ENCODE assay signal across 8 cellular contexts in the genomic region with DNA sequence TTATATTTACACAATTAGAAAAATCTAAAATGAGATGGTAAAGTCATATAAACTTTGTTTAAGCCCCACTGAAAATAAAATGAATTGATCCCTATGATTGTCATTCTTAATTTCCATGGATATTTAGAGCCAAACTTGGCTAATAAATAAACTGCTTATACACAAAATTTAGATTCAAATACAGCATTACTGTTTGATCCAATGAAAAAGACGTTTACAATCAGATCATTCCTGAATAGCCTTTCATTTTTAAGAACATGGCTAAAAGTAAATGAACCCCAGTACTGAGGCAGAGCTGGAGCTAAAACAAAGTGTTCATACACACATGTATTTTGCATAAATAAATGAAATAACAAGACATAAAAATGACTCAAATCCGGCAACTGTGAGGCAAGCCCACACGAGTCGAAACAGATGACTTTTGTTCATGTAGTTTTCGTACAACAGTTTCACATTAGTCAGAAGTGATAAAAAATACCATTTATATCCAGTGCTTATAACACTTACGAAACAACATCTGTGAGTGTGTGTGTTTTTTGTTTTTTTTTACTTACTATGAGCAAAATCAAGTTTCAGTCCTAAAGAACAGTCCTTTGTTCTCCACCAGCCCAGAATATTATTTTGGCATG.
DNase-seq lines count a peak whose midpoint lies in the region; ATAC-seq and TF ChIP-seq lines count a peak whose summit lies in the region.

No MANE protein-coding gene starts in this region.

- H3K36me3 ChIP-seq in left lung = no peaks in the 10 kb centered on the region

- peak overlapping the region; percentile 93 for H3K27ac Mint-ChIP-seq in HFFc6
- peak overlapping the region; percentile 58 for H3K27ac Mint-ChIP-seq in activated T-helper 17 cell treated with anti-CD3 and anti-CD28 coated beads, Interleukin-2, amount 50 U/mL, for 72 hours
- no peak overlapping the region for H3K27ac Mint-ChIP-seq in activated naive CD4-positive, alpha-beta T cell treated with anti-CD3 and anti-CD28 coated beads for 36 hours

- H3K36me3 Mint-ChIP-seq in HFFc6 (ENCODE audit: low read depth) = no peaks in the 10 kb centered on the region
- H3K36me3 Mint-ChIP-seq in activated T-helper 17 cell treated with anti-CD3 and anti-CD28 coated beads, Interleukin-2, amount 50 U/mL, for 72 hours (ENCODE audit: low read depth) = no peaks in the 10 kb centered on the region
- H3K36me3 Mint-ChIP-seq in activated naive CD4-positive, alpha-beta T cell treated with anti-CD3 and anti-CD28 coated beads for 36 hours (ENCODE audit: low read depth) = no peaks in the 10 kb centered on the region

- no peaks in the 10 kb centered on the region for H3K9me3 ChIP-seq in left lung

- intact Hi-C loops in left lung (cut with DNase I) = no loop called here
- intact Hi-C loops in activated naive CD4-positive, alpha-beta T cell treated with anti-CD3 and anti-CD28 coated beads for 36 hours (cut with micrococcal nuclease) = no loop called here

- peak overlapping the region; percentile 71 for H3K4me3 Mint-ChIP-seq in HFFc6
- H3K4me3 Mint-ChIP-seq in activated T-helper 17 cell treated with anti-CD3 and anti-CD28 coated beads, Interleukin-2, amount 50 U/mL, for 72 hours = no peak overlapping the region
- H3K4me3 Mint-ChIP-seq in activated naive CD4-positive, alpha-beta T cell treated with anti-CD3 and anti-CD28 coated beads for 36 hours = no peak overlapping the region

- DNase-seq in AG08395 (ENCODE audit: low spot score) (peak; percentile 38), HFFc6 (peak; percentile 57), left lung (no peak), mucosa of gallbladder (ENCODE audit: low spot score) (no peak)
- DNase-seq in activated naive CD4-positive, alpha-beta T cell treated with anti-CD3 and anti-CD28 coated beads for 36 hours = no peak
- DNase-seq in activated CD8-positive, alpha-beta memory T cell treated with anti-CD3 and anti-CD28 coated beads, Interleukin-2, amount 50 U/mL, for 4 hours = no peak
- no peak for DNase-seq in activated T-cell treated with anti-CD3 and anti-CD28 coated beads, Interleukin-2, amount 50 U/mL, for 48 hours

- H3K4me1 ChIP-seq in left lung = peaks cover 26 to 38% of the 10 kb centered on the region in 2 donors

- ATAC-seq in activated T-helper 17 cell treated with anti-CD3 and anti-CD28 coated beads, Interleukin-2, amount 50 U/mL, for 72 hours (replicated peaks) = peak; percentile 55
- no peak for ATAC-seq in left lung

- H3K9me3 Mint-ChIP-seq in HFFc6 = no peaks in the 10 kb centered on the region
- peaks cover 3% of the 10 kb centered on the region for H3K9me3 Mint-ChIP-seq in activated T-helper 17 cell treated with anti-CD3 and anti-CD28 coated beads, Interleukin-2, amount 50 U/mL, for 72 hours
- no peaks in the 10 kb centered on the region for H3K9me3 Mint-ChIP-seq in activated naive CD4-positive, alpha-beta T cell treated with anti-CD3 and anti-CD28 coated beads for 36 hours

- CTCF ChIA-PET in activated naive CD4-positive, alpha-beta T cell treated with anti-CD3 and anti-CD28 coated beads for 36 hours (lab: Charles Lee) = no interaction called here

- H3K27me3 ChIP-seq in left lung = no peaks in the 10 kb centered on the region

- H3K4me1 Mint-ChIP-seq in HFFc6 (ENCODE audit: low read depth) = peaks cover 36% of the 10 kb centered on the region
- H3K4me1 Mint-ChIP-seq in activated T-helper 17 cell treated with anti-CD3 and anti-CD28 coated beads, Interleukin-2, amount 50 U/mL, for 72 hours = peaks cover 3% of the 10 kb centered on the region
- no peaks in the 10 kb centered on the region for H3K4me1 Mint-ChIP-seq in activated naive CD4-positive, alpha-beta T cell treated with anti-CD3 and anti-CD28 coated beads for 36 hours (ENCODE audit: low read depth)

- no peaks in the 10 kb centered on the region; the same call in 1 of the 2 replicates for H3K27me3 Mint-ChIP-seq in HFFc6 (ENCODE audit: insufficient read depth)
- H3K27me3 Mint-ChIP-seq in activated T-helper 17 cell treated with anti-CD3 and anti-CD28 coated beads, Interleukin-2, amount 50 U/mL, for 72 hours = no peaks in the 10 kb centered on the region
- no peaks in the 10 kb centered on the region for H3K27me3 Mint-ChIP-seq in activated naive CD4-positive, alpha-beta T cell treated with anti-CD3 and anti-CD28 coated beads for 36 hours (ENCODE audit: low read depth)

- no peak for TF ChIP-seq CTCF in HFFc6 (IDR thresholded peaks at IDR 0.05)
- TF ChIP-seq CTCF in left lung (IDR thresholded peaks at IDR 0.05) = no peak

- H3K27ac ChIP-seq in left lung = peak overlapping the region; percentile 54 to 68

- H3K4me3 ChIP-seq in left lung = no peak overlapping the region

Comparison
In these comparisons a context has a peak if more than half of its experiments do, and no peak if none do; other contexts are left out.
1. DNase-seq: peak in AG08395 (single experiment) and HFFc6 (single experiment); none in left lung (0 of 2), activated naive CD4-positive, alpha-beta T cell treated with anti-CD3 and anti-CD28 coated beads for 36 hours (single experiment), activated CD8-positive, alpha-beta memory T cell treated with anti-CD3 and anti-CD28 coated beads, Interleukin-2, amount 50 U/mL, for 4 hours (single experiment), mucosa of gallbladder (single experiment) and activated T-cell treated with anti-CD3 and anti-CD28 coated beads, Interleukin-2, amount 50 U/mL, for 48 hours (0 of 2).